ENCODE assay signal across 1 cellular context in the genomic region with DNA sequence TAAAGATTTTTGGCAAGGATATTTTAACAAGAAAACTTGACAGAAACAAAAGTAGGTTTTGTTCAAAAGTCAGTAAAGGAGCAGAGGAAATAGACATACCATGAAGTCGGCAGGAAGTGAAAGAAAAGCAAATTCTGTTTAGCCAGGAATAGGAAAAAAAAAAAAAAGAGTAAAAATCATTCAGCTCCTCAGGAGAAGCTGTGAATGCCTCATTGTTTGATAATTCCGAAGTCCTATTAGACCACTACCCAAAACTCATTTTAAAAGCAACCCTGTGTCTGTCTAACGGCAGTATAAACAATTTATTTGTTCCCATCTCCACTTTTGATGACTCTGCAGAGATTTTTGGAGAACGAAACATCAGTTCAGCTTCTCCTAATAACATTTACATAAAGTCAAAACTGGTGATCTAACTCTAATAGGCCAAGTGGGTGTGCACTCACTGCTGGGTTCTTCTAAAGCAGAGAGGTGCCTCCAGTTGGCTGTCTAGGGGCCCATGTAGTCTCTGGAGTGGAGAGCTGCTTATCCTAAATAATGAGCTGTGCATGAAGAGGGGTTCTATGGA.
A peak's percentile ranks its signal among the peaks of the same experiment; 100 is the strongest.
TF ChIP-seq lines count a peak whose summit lies in the region.

No MANE protein-coding gene starts in this region.

TF ChIP-seq in IMR-90, 13 proteins besides CTCF, POLR2A, EP300 and RAD21:
- TF ChIP-seq RCOR1 (IDR thresholded peaks at IDR 0.05; ENCODE audit: insufficient replicate concordance, low read length) (no peak), RFX5 (IDR thresholded peaks at IDR 0.05; ENCODE audit: low read depth, low read length) (no peak), MAFK (IDR thresholded peaks at IDR 0.05; ENCODE audit: low read depth, low read length) (peak; percentile 69), CHD1 (IDR thresholded peaks at IDR 0.05; ENCODE audit: low read depth, low read length) (no peak)
- TF ChIP-seq, protein P1, sequence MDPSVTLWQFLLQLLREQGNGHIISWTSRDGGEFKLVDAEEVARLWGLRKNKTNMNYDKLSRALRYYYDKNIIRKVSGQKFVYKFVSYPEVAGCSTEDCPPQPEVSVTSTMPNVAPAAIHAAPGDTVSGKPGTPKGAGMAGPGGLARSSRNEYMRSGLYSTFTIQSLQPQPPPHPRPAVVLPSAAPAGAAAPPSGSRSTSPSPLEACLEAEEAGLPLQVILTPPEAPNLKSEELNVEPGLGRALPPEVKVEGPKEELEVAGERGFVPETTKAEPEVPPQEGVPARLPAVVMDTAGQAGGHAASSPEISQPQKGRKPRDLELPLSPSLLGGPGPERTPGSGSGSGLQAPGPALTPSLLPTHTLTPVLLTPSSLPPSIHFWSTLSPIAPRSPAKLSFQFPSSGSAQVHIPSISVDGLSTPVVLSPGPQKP (IDR thresholded peaks at IDR 0.05; ENCODE audit: borderline replicate concordance, low read depth, low read length), result no peak
